ENCODE assay signal across 15 cellular contexts in genomic region chr7:34486371-34486770, GRCh38.
"Had no signal": no experiment of that assay in that cellular context is flagged by ENCODE, and none has a peak within 500 bp of the region (broad histone marks: within the 10 kb centered on the region; RNA-seq: fewer than 3 reads in every experiment).

No MANE protein-coding gene starts in this region.

- H3K4me1 ChIP-seq: colonic mucosa, foreskin keratinocyte, heart right ventricle, psoas muscle, sigmoid colon had no signal

- H3K27me3 ChIP-seq: colonic mucosa, foreskin keratinocyte, heart right ventricle, sigmoid colon had no signal

- H3K27ac ChIP-seq: colonic mucosa, foreskin keratinocyte, heart right ventricle, psoas muscle, sigmoid colon had no signal

- H3K36me3 ChIP-seq: colonic mucosa, heart right ventricle, sigmoid colon had no signal

- ATAC-seq: activated T-cell treated with anti-CD3 and anti-CD28 coated beads, Interleukin-2, amount 50 U/mL, for 4 hours; foreskin keratinocyte; heart right ventricle; mucosa of descending colon; naive thymus-derived CD8-positive, alpha-beta T cell; psoas muscle had no signal

- H3K4me3 ChIP-seq: colonic mucosa, heart right ventricle, mucosa of descending colon, psoas muscle, sigmoid colon had no signal

- DNase-seq: activated CD4-positive, alpha-beta memory T cell treated with anti-CD3 and anti-CD28 coated beads for 36 hours; activated effector memory CD4-positive, alpha-beta T cell treated with anti-CD3 and anti-CD28 coated beads, Interleukin-2, amount 50 U/mL, for 16 hours; activated naive CD8-positive, alpha-beta T cell treated with anti-CD3 and anti-CD28 coated beads for 36 hours; activated T-cell treated with anti-CD3 and anti-CD28 coated beads, Interleukin-2, amount 50 U/mL, for 4 hours; colonic mucosa; foreskin keratinocyte; heart right ventricle; kidney glomerular epithelial cell; mucosa of descending colon; naive thymus-derived CD8-positive, alpha-beta T cell; psoas muscle; sigmoid colon; stimulated activated CD4-positive, alpha-beta T cell treated with anti-CD3 and anti-CD28 coated beads, Interleukin-2, amount 100 ng/mL, for 24 hours; stimulated activated naive CD4-positive, alpha-beta T cell; trophoblast cell had no signal

- H3K9me3 ChIP-seq: colonic mucosa, psoas muscle had no signal
